Comparison of ENCODE assay signal across 8 cellular contexts in genomic region chr4:6372649-6373525, GRCh38.
DNase-seq lines count a peak whose midpoint lies in the region; ATAC-seq, FAIRE-seq and TF ChIP-seq lines count a peak whose summit lies in the region.

No MANE protein-coding gene starts in this region.

- H2BK15ac ChIP-seq in mesenchymal stem cell (ENCODE audit: low read depth, poor library complexity, severe bottlenecking), result no peak overlapping the region

- no peak overlapping the region for H3K9ac ChIP-seq in K562 (ENCODE audit: insufficient read depth in 1 of 2, low read depth in 2 of 2, low read length in 2 of 2)
- no peak overlapping the region for H3K9ac ChIP-seq in mesenchymal stem cell (ENCODE audit: low read length)

- intact Hi-C loops in K562 (cut with micrococcal nuclease), result no loop called here

- DNase-seq in NCI-H2171 treated with DMSO at 0.1 percent for 48 hours (lab: John Stamatoyannopoulos, UW) (peak; percentile 47), NCI-H2171 (lab: John Stamatoyannopoulos, UW) (no peak), NCI-H2029 (lab: John Stamatoyannopoulos, UW) (peak; percentile 60), K562 (ENCODE audit: extremely low read depth in 1 of 4, low spot score in 3 of 4) (peak; percentile 62 to 92 (median 90)), mesenchymal stem cell (peak; percentile 5), NCI-H2107 treated with DMSO at 0.1 percent for 48 hours (lab: John Stamatoyannopoulos, UW; ENCODE audit: unreplicated experiment) (no peak), DMS79 (lab: John Stamatoyannopoulos, UW) (no peak)

- POLR2A ChIA-PET in K562 (lab: Yijun Ruan, JAX), result interaction anchor here (0.5 to 0.6 kb wide), 4 partner anchors 18 to 481 kb away, joined by 3 to 5 read pairs (median 3); no protein-coding TSS in a partner anchor

- peak; percentile 92 for FAIRE-seq in K562 (lab: Jason Lieb, UNC)

- peak overlapping the region; percentile 62 for H3K4me2 ChIP-seq in K562 (ENCODE audit: insufficient read depth, low read length)
- no peak overlapping the region for H3K4me2 ChIP-seq in mesenchymal stem cell (ENCODE audit: low read length, poor library complexity, severe bottlenecking)

- no peak overlapping the region for H2AK5ac ChIP-seq in mesenchymal stem cell (ENCODE audit: low read length, severe bottlenecking)

- no peak for TF ChIP-seq POLR2A in K562 (conservative IDR thresholded peaks at IDR 0.05)

- H3K36me3 ChIP-seq in K562 (ENCODE audit: control insufficient read depth, insufficient read depth, low read length) (no peaks in the 10 kb centered on the region), mesenchymal stem cell (ENCODE audit: control insufficient read depth in 1 of 2, insufficient read depth in 2 of 2, low read depth in 1 of 2, low read length in 2 of 2) (no peaks in the 10 kb centered on the region)

- peaks cover 3% of the 10 kb centered on the region for H3K9me1 ChIP-seq in K562 (ENCODE audit: control insufficient read depth, insufficient read depth, low read length)

- H2AFZ ChIP-seq in K562 (ENCODE audit: low read depth, low read length), result peak overlapping the region; percentile 53; the same call in 1 of the 2 replicates
- no peak overlapping the region for H2AFZ ChIP-seq in mesenchymal stem cell (ENCODE audit: low read depth, low read length)

- H4K8ac ChIP-seq in mesenchymal stem cell (ENCODE audit: low read length), result no peak overlapping the region

- H3K4ac ChIP-seq in mesenchymal stem cell (ENCODE audit: low read depth in 1 of 2, low read length in 2 of 2), result no peak overlapping the region

- in situ Hi-C loops in K562 (cut with MboI), result no loop called here

- no peak overlapping the region for H2BK12ac ChIP-seq in mesenchymal stem cell (ENCODE audit: low read length in 2 of 2)

- H3K27ac ChIP-seq in K562 (ENCODE audit: extremely low read depth, low read depth, low read length) (no peak overlapping the region), mesenchymal stem cell (ENCODE audit: low read length, poor library complexity, severe bottlenecking) (no peak overlapping the region)

- H3K4me3 ChIP-seq in K562, result no peak overlapping the region
- no peak overlapping the region for H3K4me3 ChIP-seq in mesenchymal stem cell (ENCODE audit: insufficient read depth in 1 of 2, low read depth in 1 of 2, low read length in 2 of 2)

- CTCF ChIA-PET in K562 (lab: Yijun Ruan, JAX; ENCODE audit: low intra/inter-chr PET ratio), result no interaction called here

- H3K79me1 ChIP-seq in mesenchymal stem cell (replicated peaks; ENCODE audit: low read length, poor library complexity, severe bottlenecking), result no peaks in the 10 kb centered on the region

- ATAC-seq in GM21723 (IDR thresholded peaks at IDR 0.05; ENCODE audit: unreplicated experiment), result peak; percentile 68
- ATAC-seq in K562, result peak; percentile 94

- no peaks in the 10 kb centered on the region for H3K79me2 ChIP-seq in K562 (ENCODE audit: control insufficient read depth, insufficient read depth, low read length)

- no peak overlapping the region for H3K18ac ChIP-seq in mesenchymal stem cell (ENCODE audit: low read depth in 1 of 2, low read length in 2 of 2)

- H2BK120ac ChIP-seq in mesenchymal stem cell (ENCODE audit: low read depth, low read length), result no peak overlapping the region

- H2BK5ac ChIP-seq in mesenchymal stem cell (ENCODE audit: low read depth, low read length, poor library complexity, severe bottlenecking), result no peak overlapping the region

- no TSS peak for BruUV-seq in K562 (replicated peaks; lab: Mats Ljungman, UMichigan)

- H3K27me3 ChIP-seq in K562 (ENCODE audit: control insufficient read depth in 2 of 2, insufficient read depth in 2 of 2, low read length in 2 of 2), result peaks cover 15 to 76% of the 10 kb centered on the region in 2 experiments; a peak in 4 of 5 replicates
- peaks cover 15 to 45% of the 10 kb centered on the region in 2 experiments for H3K27me3 ChIP-seq in mesenchymal stem cell (ENCODE audit: control insufficient read depth in 1 of 2, insufficient read depth in 1 of 2, low read length in 2 of 2)

- TF ChIP-seq CTCF in K562 (IDR thresholded peaks at IDR 0.05 in 2 of 3, conservative IDR thresholded peaks at IDR 0.05 in 1 of 3; ENCODE audit: insufficient read depth in 2 of 3, low read depth in 1 of 3, low read length in 3 of 3), result no peak

- H3K9me3 ChIP-seq in K562 (replicated peaks; ENCODE audit: control insufficient read depth, insufficient read depth, low read depth, low read length) (no peaks in the 10 kb centered on the region; the same call in 1 of the 2 replicates), mesenchymal stem cell (ENCODE audit: control insufficient read depth, low read length) (no peaks in the 10 kb centered on the region)

- no peak overlapping the region for H4K91ac ChIP-seq in mesenchymal stem cell (ENCODE audit: low read length)

- H3K23ac ChIP-seq in mesenchymal stem cell (ENCODE audit: low read length in 2 of 2), result no peak overlapping the region

- peaks cover 11% of the 10 kb centered on the region for H4K20me1 ChIP-seq in K562 (replicated peaks; ENCODE audit: control insufficient read depth, insufficient read depth, low read length)

- no peak for TF ChIP-seq EP300 in K562 (IDR thresholded peaks at IDR 0.05; ENCODE audit: low read length)

- no peak for TF ChIP-seq RAD21 in K562 (CRISPR knock-in tag; conservative IDR thresholded peaks at IDR 0.05 in 1 of 2, IDR thresholded peaks at IDR 0.05 in 1 of 2)

- no peak overlapping the region for H3K14ac ChIP-seq in mesenchymal stem cell (ENCODE audit: low read length in 2 of 2)

- H3K4me1 ChIP-seq in K562 (replicated peaks in 1 of 2; ENCODE audit: control insufficient read depth in 2 of 2, insufficient read depth in 2 of 2, low read length in 2 of 2) (no peaks in the 10 kb centered on the region; a peak in 1 of 5 replicates), mesenchymal stem cell (ENCODE audit: control insufficient read depth, insufficient read depth, low read depth, low read length) (no peaks in the 10 kb centered on the region)

- WGBS in K562 (ENCODE audit: insufficient coverage, low coverage, missing lambda C conversion rate), result 6% methylated on average over 14 of the region's 14 CpGs
- 78% methylated on average over 12 of the region's 14 CpGs for WGBS in mesenchymal stem cell

TF ChIP-seq in K562, 482 proteins besides CTCF, POLR2A, EP300 and RAD21 (continues in another document):
- TF ChIP-seq RAD51 (IDR thresholded peaks at IDR 0.05; ENCODE audit: borderline replicate concordance, low read depth), result peak; percentile 89
- peak; percentile 99 for TF ChIP-seq USF2 (CRISPR knock-in tag; IDR thresholded peaks at IDR 0.05)
- TF ChIP-seq SIX5 (IDR thresholded peaks at IDR 0.05; ENCODE audit: borderline replicate concordance in 1 of 2, insufficient read depth in 1 of 2, low read depth in 1 of 2, low read length in 2 of 2), result peak; percentile 79 to 81
- TF ChIP-seq DACH1 (IDR thresholded peaks at IDR 0.05; ENCODE audit: partially characterized antibody), result peak; percentile 47
- TF ChIP-seq CBFA2T2 (conservative IDR thresholded peaks at IDR 0.05), result peak; percentile 28; the same call in 1 of the 2 replicates
- no peak for TF ChIP-seq E2F1 (CRISPR knock-in tag; IDR thresholded peaks at IDR 0.05)
- TF ChIP-seq TEAD1 (CRISPR knock-in tag; IDR thresholded peaks at IDR 0.05), result no peak
- TF ChIP-seq CTBP1 (IDR thresholded peaks at IDR 0.05; ENCODE audit: borderline replicate concordance), result peak; percentile 25; the same call in 1 of the 2 replicates
- TF ChIP-seq VEZF1 (CRISPR knock-in tag; IDR thresholded peaks at IDR 0.05), result no peak
- TF ChIP-seq HMGN3 (IDR thresholded peaks at IDR 0.05; ENCODE audit: borderline replicate concordance, extremely low read depth, insufficient read length, low read depth, low read length), result no peak
- TF ChIP-seq ETS1 (conservative IDR thresholded peaks at IDR 0.05; ENCODE audit: control insufficient read depth, low read depth, low read length), result peak; percentile 66; the same call in 1 of the 2 replicates
- TF ChIP-seq C11orf30 (IDR thresholded peaks at IDR 0.05; ENCODE audit: low read depth), result no peak
- no peak for TF ChIP-seq RBM25 (IDR thresholded peaks at IDR 0.05; ENCODE audit: low read depth, low read length, severe bottlenecking)

Comparison
In these comparisons a context has a peak if more than half of its experiments do, and no peak if none do; other contexts are left out.
1. DNase-seq: peak in NCI-H2171 treated with DMSO at 0.1 percent for 48 hours (single experiment), NCI-H2029 (single experiment), K562 (4 of 4) and mesenchymal stem cell (single experiment); none in NCI-H2171 (single experiment), NCI-H2107 treated with DMSO at 0.1 percent for 48 hours (single experiment) and DMS79 (single experiment).